10 cellular contexts compared by ENCODE assay signal in the genomic region with DNA sequence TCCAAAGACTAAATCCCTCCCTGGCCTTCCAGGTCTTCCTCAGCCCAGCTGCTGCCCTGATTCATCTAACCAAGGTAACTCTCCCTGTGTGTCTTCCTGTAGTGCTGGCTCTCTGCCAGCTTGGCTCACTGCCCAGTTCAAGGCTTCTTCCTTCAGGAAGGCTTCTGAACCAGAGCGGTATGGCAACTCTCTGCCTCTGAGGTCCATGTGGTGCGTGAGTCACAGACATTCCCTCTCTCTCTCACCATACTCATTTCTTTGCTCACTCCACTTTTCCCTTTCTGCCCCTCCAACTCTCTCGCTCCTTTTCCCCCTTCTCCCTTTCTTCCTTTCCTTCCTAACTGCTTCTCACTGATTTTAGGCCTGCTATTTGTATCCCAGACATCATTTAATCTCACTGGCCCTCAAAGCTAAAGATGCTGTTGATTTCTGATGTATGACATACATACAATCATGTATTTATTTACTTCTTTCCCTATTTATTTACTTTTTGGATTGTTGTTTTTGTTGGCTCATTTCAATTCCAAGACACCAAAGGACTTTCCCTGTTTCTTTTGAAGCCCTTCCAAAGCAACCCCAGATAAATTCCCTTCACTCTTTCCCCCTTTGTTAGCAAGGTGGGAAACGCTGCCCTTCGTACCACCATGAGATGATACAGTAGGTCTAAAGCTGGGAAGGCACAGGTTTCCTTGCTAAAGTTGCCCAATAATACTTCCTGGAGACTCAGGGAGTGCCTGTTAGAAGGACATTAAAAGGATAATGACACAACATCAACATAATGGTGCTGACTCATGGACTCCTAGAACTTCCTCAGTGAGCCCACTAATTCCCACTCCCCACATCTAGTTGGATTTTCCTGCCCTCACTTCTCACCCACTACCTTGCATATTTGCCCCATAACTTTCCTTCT. TPM values are rescaled to one million over a fixed set of nuclear protein-coding genes. Genes with fewer than 3 reads are reported as not detected.
DNase-seq lines count a peak whose midpoint lies in the region; ATAC-seq and TF ChIP-seq lines count a peak whose summit lies in the region.
"Had no signal": no experiment of that assay in that cellular context is flagged by ENCODE, and none has a peak within 500 bp of the region (broad histone marks: within the 10 kb centered on the region; RNA-seq: fewer than 3 reads in every experiment).

No MANE protein-coding gene starts in this region.

- ATAC-seq in heart right ventricle (peak in 5 of 8 donors; percentile 31 to 70 (median 56)), GM19351 (IDR thresholded peaks at IDR 0.05; ENCODE audit: unreplicated experiment) (no peak)
- no peak for ATAC-seq in stimulated activated memory B cell treated with anti-CD40 and anti-IgM and Interleukin-4, amounts not matched to agents 10 μg/mL and 1 μg/mL and 100 μg/mL, for 72 hours

- intact Hi-C loops in activated CD4-positive, alpha-beta T cell treated with anti-CD3 and anti-CD28 coated beads, Interleukin-2, amount 10 ng/mL, durations not matched to agents 24 days and 14 days (cut with micrococcal nuclease) = no loop called here
- intact Hi-C loops in heart right ventricle (cut with DNase I) = loop anchor here in 2 of 10 donors (2.0 to 10.0 kb wide), 2 partner anchors 19 to 667 kb away; partner anchors contain the start of gene VSIG8 (in 1 of the 2)

- H3K36me3 Mint-ChIP-seq in activated CD4-positive, alpha-beta T cell treated with anti-CD3 and anti-CD28 coated beads, Interleukin-2, amount 10 ng/mL, durations not matched to agents 24 days and 14 days (ENCODE audit: low read depth) = no peaks in the 10 kb centered on the region
- peaks cover 6% of the 10 kb centered on the region for H3K36me3 Mint-ChIP-seq in stimulated activated memory B cell treated with anti-CD40 and anti-IgM and Interleukin-4, amounts not matched to agents 10 μg/mL and 1 μg/mL and 100 μg/mL, for 72 hours

- no peak for TF ChIP-seq CTCF in heart right ventricle (IDR thresholded peaks at IDR 0.05)

- peak overlapping the region in 1 of 10 donors; percentile 56 for H3K27ac ChIP-seq in heart right ventricle

- no peaks in the 10 kb centered on the region for H3K36me3 ChIP-seq in heart right ventricle

- no peaks in the 10 kb centered on the region for H3K27me3 ChIP-seq in heart right ventricle

- H3K4me3 Mint-ChIP-seq in activated CD4-positive, alpha-beta T cell treated with anti-CD3 and anti-CD28 coated beads, Interleukin-2, amount 10 ng/mL, durations not matched to agents 24 days and 14 days = no peak overlapping the region
- H3K4me3 Mint-ChIP-seq in stimulated activated memory B cell treated with anti-CD40 and anti-IgM and Interleukin-4, amounts not matched to agents 10 μg/mL and 1 μg/mL and 100 μg/mL, for 72 hours = no peak overlapping the region
- H3K4me3 Mint-ChIP-seq: CD8-positive, alpha-beta memory T cell; neural crest cell had no signal

- H3K4me1 Mint-ChIP-seq in activated CD4-positive, alpha-beta T cell treated with anti-CD3 and anti-CD28 coated beads, Interleukin-2, amount 10 ng/mL, durations not matched to agents 24 days and 14 days = no peaks in the 10 kb centered on the region
- H3K4me1 Mint-ChIP-seq in stimulated activated memory B cell treated with anti-CD40 and anti-IgM and Interleukin-4, amounts not matched to agents 10 μg/mL and 1 μg/mL and 100 μg/mL, for 72 hours = no peaks in the 10 kb centered on the region
- H3K4me1 Mint-ChIP-seq: neural crest cell had no signal

- no peak overlapping the region for H3K4me3 ChIP-seq in heart right ventricle

- 68 to 70% methylated on average over 5 of the region's 5 CpGs for WGBS in heart right ventricle, 2 donors

- DNase-seq in activated CD4-positive, alpha-beta T cell treated with anti-CD3 and anti-CD28 coated beads for 48 hours = peak; percentile 28
- DNase-seq in activated CD4-positive, alpha-beta T cell treated with anti-CD3 and anti-CD28 coated beads, Interleukin-2, amount 10 ng/mL, durations not matched to agents 24 days and 14 days = no peak
- DNase-seq in NCI-H2081 (lab: John Stamatoyannopoulos, UW) (peak; percentile 69 to 78), UCSD-AML1 (lab: John Stamatoyannopoulos, UW; ENCODE audit: unreplicated experiment) (peak; percentile 64), heart right ventricle (peak; percentile 48 to 65)
- DNase-seq in stimulated activated naive CD4-positive, alpha-beta T cell treated with Interleukin-2 at 50 U/mL for 16 hours (lab: John Stamatoyannopoulos, UW) = peak; percentile 9

- no peaks in the 10 kb centered on the region for H3K27me3 Mint-ChIP-seq in activated CD4-positive, alpha-beta T cell treated with anti-CD3 and anti-CD28 coated beads, Interleukin-2, amount 10 ng/mL, durations not matched to agents 24 days and 14 days
- no peaks in the 10 kb centered on the region for H3K27me3 Mint-ChIP-seq in stimulated activated memory B cell treated with anti-CD40 and anti-IgM and Interleukin-4, amounts not matched to agents 10 μg/mL and 1 μg/mL and 100 μg/mL, for 72 hours

- H3K4me1 ChIP-seq in heart right ventricle = peaks cover 0 to 33% (median 0%) of the 10 kb centered on the region in 9 donors

- H3K9me3 Mint-ChIP-seq in activated CD4-positive, alpha-beta T cell treated with anti-CD3 and anti-CD28 coated beads, Interleukin-2, amount 10 ng/mL, durations not matched to agents 24 days and 14 days = no peaks in the 10 kb centered on the region
- no peaks in the 10 kb centered on the region for H3K9me3 Mint-ChIP-seq in stimulated activated memory B cell treated with anti-CD40 and anti-IgM and Interleukin-4, amounts not matched to agents 10 μg/mL and 1 μg/mL and 100 μg/mL, for 72 hours
- H3K9me3 Mint-ChIP-seq: CD8-positive, alpha-beta memory T cell; neural crest cell had no signal

- no peak overlapping the region for H3K27ac Mint-ChIP-seq in activated CD4-positive, alpha-beta T cell treated with anti-CD3 and anti-CD28 coated beads, Interleukin-2, amount 10 ng/mL, durations not matched to agents 24 days and 14 days
- H3K27ac Mint-ChIP-seq in stimulated activated memory B cell treated with anti-CD40 and anti-IgM and Interleukin-4, amounts not matched to agents 10 μg/mL and 1 μg/mL and 100 μg/mL, for 72 hours = no peak overlapping the region
- H3K27ac Mint-ChIP-seq: CD8-positive, alpha-beta memory T cell had no signal

- H3K9me3 ChIP-seq in heart right ventricle = no peaks in the 10 kb centered on the region

RNA-seq across cellular contexts. Expression of gene CFAP45, which starts 17.8 kb away (rescaled TPM):
- 1.5 TPM in 2 replicates for total RNA-seq in activated CD4-positive, alpha-beta T cell treated with anti-CD3 and anti-CD28 coated beads, Interleukin-2, amount 10 ng/mL, durations not matched to agents 24 days and 14 days
- total RNA-seq in heart right ventricle = 1 to 10 TPM in 1 of 10 donors, under 1 TPM in 9; 0.17 to 1.5 (median 0.47) TPM
- polyA plus RNA-seq in heart right ventricle = 1 to 10 TPM in 1 of 2 donors, under 1 TPM in 1; 0.70 to 1.4 TPM
- total RNA-seq: neural crest cell had no signal

RNA-seq across cellular contexts. Expression of gene VSIG8, which starts 19.7 kb away (rescaled TPM):
- total RNA-seq in activated CD4-positive, alpha-beta T cell treated with anti-CD3 and anti-CD28 coated beads, Interleukin-2, amount 10 ng/mL, durations not matched to agents 24 days and 14 days = not detected in 2 replicates
- total RNA-seq in heart right ventricle = not detected
- under 1 TPM in 1 of 2 donors, not detected in 1; 0.44 TPM for polyA plus RNA-seq in heart right ventricle
- total RNA-seq: CD8-positive, alpha-beta memory T cell; neural crest cell had no signal
- polyA plus RNA-seq: CD8-positive, alpha-beta memory T cell had no signal

RNA-seq across cellular contexts. Expression of gene TAGLN2, which starts 43.1 kb away (rescaled TPM):
- total RNA-seq in activated CD4-positive, alpha-beta T cell treated with anti-CD3 and anti-CD28 coated beads, Interleukin-2, amount 10 ng/mL, durations not matched to agents 24 days and 14 days = 488 and 517 TPM in 2 replicates
- total RNA-seq in heart right ventricle = 100 to 1,000 TPM in 4 of 10 donors, 10 to 100 TPM in 6; 65.9 to 228 (median 92.5) TPM
- polyA plus RNA-seq in heart right ventricle = 100 to 1,000 TPM; 131 to 283 TPM

RNA-seq across cellular contexts. Expression of gene SLAMF8, which starts 55.5 kb away (rescaled TPM):
- total RNA-seq in activated CD4-positive, alpha-beta T cell treated with anti-CD3 and anti-CD28 coated beads, Interleukin-2, amount 10 ng/mL, durations not matched to agents 24 days and 14 days = 1.1 and 1.2 TPM in 2 replicates
- total RNA-seq in heart right ventricle = 10 to 100 TPM in 1 of 10 donors, 1 to 10 TPM in 4, under 1 TPM in 5; 0.30 to 24.4 (median 0.97) TPM
- polyA plus RNA-seq in heart right ventricle = 1 to 10 TPM in 1 of 2 donors, under 1 TPM in 1; 0.95 to 1.4 TPM
- total RNA-seq: neural crest cell had no signal

Comparison
In these comparisons a context has a peak if more than half of its experiments do, and no peak if none do; other contexts are left out.
1. ATAC-seq: peak in heart right ventricle (5 of 8); none in stimulated activated memory B cell treated with anti-CD40 and anti-IgM and Interleukin-4, amounts not matched to agents 10 μg/mL and 1 μg/mL and 100 μg/mL, for 72 hours (single experiment) and GM19351 (single experiment).